In the genomic region with DNA sequence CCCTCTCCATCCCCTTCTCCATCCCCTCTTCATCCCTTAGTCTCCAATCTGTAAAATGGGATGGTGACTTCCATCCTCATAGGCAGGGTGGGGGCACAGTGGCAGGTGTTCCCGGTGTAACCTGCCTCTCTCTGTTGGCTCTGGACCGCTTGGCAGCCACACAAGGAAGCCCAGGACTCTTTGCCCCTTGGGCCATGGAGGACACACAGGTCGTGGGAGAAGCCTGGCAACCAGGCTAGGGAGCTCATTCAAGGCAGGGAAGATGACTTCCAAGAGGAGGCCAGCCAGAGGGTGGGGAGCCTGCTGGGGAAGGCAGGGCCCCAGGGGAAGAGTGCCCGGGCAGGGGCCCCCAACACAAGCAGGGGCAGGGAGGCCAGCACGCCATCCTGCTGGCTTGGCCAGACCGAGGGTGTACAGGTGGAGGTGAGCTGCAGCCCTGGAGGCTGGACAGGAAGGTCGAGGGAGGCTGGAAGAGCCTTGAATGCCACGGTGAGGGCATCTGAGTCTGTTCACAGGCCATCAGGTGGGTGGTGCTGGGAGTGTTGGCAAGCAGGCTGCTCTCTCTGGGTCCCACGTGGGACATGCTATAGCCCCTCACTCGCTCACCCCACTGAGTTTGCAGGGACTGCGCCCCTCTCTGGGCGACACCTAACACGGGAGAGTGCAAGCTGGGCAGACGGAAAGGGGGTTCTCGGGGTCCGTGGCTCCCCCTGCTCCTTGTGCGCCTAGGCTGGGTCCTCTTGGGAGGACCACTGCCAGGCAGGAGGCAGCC, we compare ENCODE assay signal across 14 cellular contexts. TPM values are rescaled to one million over a fixed set of nuclear protein-coding genes. Genes with fewer than 3 reads are reported as not detected.
"Had no signal": no experiment of that assay in that cellular context is flagged by ENCODE, and none has a peak within 500 bp of the region (broad histone marks: within the 10 kb centered on the region; RNA-seq: fewer than 3 reads in every experiment).

No MANE protein-coding gene starts in this region.

- H3K27ac Mint-ChIP-seq: activated CD4-positive, alpha-beta memory T cell treated with anti-CD3 and anti-CD28 coated beads for 36 hours; activated T-cell treated with anti-CD3 and anti-CD28 coated beads, Interleukin-2, amount 50 U/mL, for 72 hours; nephron progenitor cell; stimulated activated effector memory CD8-positive, alpha-beta T cell treated with anti-CD3 and anti-CD28 coated beads, Interleukin-12 subunit alpha, Interleukin-12 subunit beta, amount 100 ng/mL, for 72 hours had no signal

- H3K4me3 ChIP-seq: ascending aorta, esophagus squamous epithelium, ovary, skin epidermis, upper lobe of left lung had no signal

- DNase-seq: activated CD4-positive, alpha-beta memory T cell treated with anti-CD3 and anti-CD28 coated beads for 36 hours; activated naive CD4-positive, alpha-beta T cell; activated T-cell treated with anti-CD3 and anti-CD28 coated beads, Interleukin-2, amount 50 U/mL, for 72 hours; esophagus squamous epithelium; foreskin fibroblast; left colon; nephron progenitor cell had no signal

- H3K4me1 ChIP-seq: ascending aorta had no signal

- H3K27me3 ChIP-seq: ascending aorta, ovary, upper lobe of left lung had no signal

- H3K36me3 ChIP-seq: ascending aorta, esophagus squamous epithelium, ovary, upper lobe of left lung had no signal

- H3K36me3 Mint-ChIP-seq: activated CD4-positive, alpha-beta memory T cell treated with anti-CD3 and anti-CD28 coated beads for 36 hours; stimulated activated effector memory CD8-positive, alpha-beta T cell treated with anti-CD3 and anti-CD28 coated beads, Interleukin-12 subunit alpha, Interleukin-12 subunit beta, amount 100 ng/mL, for 72 hours had no signal

- ATAC-seq: left colon; stimulated activated effector memory CD8-positive, alpha-beta T cell treated with anti-CD3 and anti-CD28 coated beads, Interleukin-12 subunit alpha, Interleukin-12 subunit beta, amount 100 ng/mL, for 72 hours had no signal

- H3K9me3 Mint-ChIP-seq: activated CD4-positive, alpha-beta memory T cell treated with anti-CD3 and anti-CD28 coated beads for 36 hours; activated T-cell treated with anti-CD3 and anti-CD28 coated beads, Interleukin-2, amount 50 U/mL, for 72 hours; stimulated activated effector memory CD8-positive, alpha-beta T cell treated with anti-CD3 and anti-CD28 coated beads, Interleukin-12 subunit alpha, Interleukin-12 subunit beta, amount 100 ng/mL, for 72 hours had no signal

- H3K4me3 Mint-ChIP-seq: activated CD4-positive, alpha-beta memory T cell treated with anti-CD3 and anti-CD28 coated beads for 36 hours; activated T-cell treated with anti-CD3 and anti-CD28 coated beads, Interleukin-2, amount 50 U/mL, for 72 hours; nephron progenitor cell; stimulated activated effector memory CD8-positive, alpha-beta T cell treated with anti-CD3 and anti-CD28 coated beads, Interleukin-12 subunit alpha, Interleukin-12 subunit beta, amount 100 ng/mL, for 72 hours had no signal

- H3K27ac ChIP-seq: ascending aorta, esophagus squamous epithelium, ovary had no signal

- H3K9me3 ChIP-seq: ascending aorta, esophagus squamous epithelium, ovary had no signal

RNA-seq across cellular contexts. Expression of gene SYT8, which starts 55.6 kb away (rescaled TPM):
- total RNA-seq: activated CD4-positive, alpha-beta memory T cell treated with anti-CD3 and anti-CD28 coated beads for 36 hours; activated T-cell treated with anti-CD3 and anti-CD28 coated beads, Interleukin-2, amount 50 U/mL, for 72 hours; ascending aorta; subcutaneous adipose tissue; T-helper 2 cell treated with Interferon-gamma antibody and Interleukin-4, amounts not matched to agents 100 ng/mL and 5 ng/mL, for 36 hours had no signal
- polyA plus RNA-seq: ovary had no signal

RNA-seq across cellular contexts. Expression of gene TNNI2, which starts 59.6 kb away (rescaled TPM):
- total RNA-seq: activated CD4-positive, alpha-beta memory T cell treated with anti-CD3 and anti-CD28 coated beads for 36 hours; ascending aorta had no signal
